In genomic region chr9:121074370-121075250, GRCh38 we compare ENCODE assay signal across 8 cellular contexts. TPM values are rescaled to one million over a fixed set of nuclear protein-coding genes. Genes with fewer than 3 reads are reported as not detected.
DNase-seq lines count a peak whose midpoint lies in the region; ATAC-seq lines count a peak whose summit lies in the region.

A gene with protein sequence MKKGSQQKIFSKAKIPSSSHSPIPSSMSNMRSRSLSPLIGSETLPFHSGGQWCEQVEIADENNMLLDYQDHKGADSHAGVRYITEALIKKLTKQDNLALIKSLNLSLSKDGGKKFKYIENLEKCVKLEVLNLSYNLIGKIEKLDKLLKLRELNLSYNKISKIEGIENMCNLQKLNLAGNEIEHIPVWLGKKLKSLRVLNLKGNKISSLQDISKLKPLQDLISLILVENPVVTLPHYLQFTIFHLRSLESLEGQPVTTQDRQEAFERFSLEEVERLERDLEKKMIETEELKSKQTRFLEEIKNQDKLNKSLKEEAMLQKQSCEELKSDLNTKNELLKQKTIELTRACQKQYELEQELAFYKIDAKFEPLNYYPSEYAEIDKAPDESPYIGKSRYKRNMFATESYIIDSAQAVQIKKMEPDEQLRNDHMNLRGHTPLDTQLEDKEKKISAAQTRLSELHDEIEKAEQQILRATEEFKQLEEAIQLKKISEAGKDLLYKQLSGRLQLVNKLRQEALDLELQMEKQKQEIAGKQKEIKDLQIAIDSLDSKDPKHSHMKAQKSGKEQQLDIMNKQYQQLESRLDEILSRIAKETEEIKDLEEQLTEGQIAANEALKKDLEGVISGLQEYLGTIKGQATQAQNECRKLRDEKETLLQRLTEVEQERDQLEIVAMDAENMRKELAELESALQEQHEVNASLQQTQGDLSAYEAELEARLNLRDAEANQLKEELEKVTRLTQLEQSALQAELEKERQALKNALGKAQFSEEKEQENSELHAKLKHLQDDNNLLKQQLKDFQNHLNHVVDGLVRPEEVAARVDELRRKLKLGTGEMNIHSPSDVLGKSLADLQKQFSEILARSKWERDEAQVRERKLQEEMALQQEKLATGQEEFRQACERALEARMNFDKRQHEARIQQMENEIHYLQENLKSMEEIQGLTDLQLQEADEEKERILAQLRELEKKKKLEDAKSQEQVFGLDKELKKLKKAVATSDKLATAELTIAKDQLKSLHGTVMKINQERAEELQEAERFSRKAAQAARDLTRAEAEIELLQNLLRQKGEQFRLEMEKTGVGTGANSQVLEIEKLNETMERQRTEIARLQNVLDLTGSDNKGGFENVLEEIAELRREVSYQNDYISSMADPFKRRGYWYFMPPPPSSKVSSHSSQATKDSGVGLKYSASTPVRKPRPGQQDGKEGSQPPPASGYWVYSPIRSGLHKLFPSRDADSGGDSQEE (N-terminal part only) (plus strand): TSS chr9:121074955. CDS start chr9:121088327, 13,372 bp downstream.

- DNase-seq in CMK (ENCODE audit: low read depth) = peak; percentile 56
- peak; percentile 87 for DNase-seq in HT1080 (ENCODE audit: low read depth)
- DNase-seq in NK-92 treated with Interleukin-12 subunit alpha and Interleukin-12 subunit beta, amount 100 ng/mL, for 24 hours (lab: John Stamatoyannopoulos, UW) = peak; percentile 81
- peak; percentile 56 to 71 for DNase-seq in activated CD8-positive, alpha-beta memory T cell treated with anti-CD3 and anti-CD28 coated beads for 1 hour (ENCODE audit: extremely low read depth in 1 of 2, low read depth in 1 of 2)
- DNase-seq in ecto neural progenitor cell (ENCODE audit: low spot score) = peak; percentile 94
- DNase-seq in lung microvascular endothelial cell (ENCODE audit: low read depth in 2 of 2) = peak; percentile 83 to 87
- DNase-seq in stimulated activated CD4-positive, alpha-beta T cell treated with anti-CD3 and anti-CD28 coated beads, TNF-alpha, amount 100 ng/mL, for 4 hours (ENCODE audit: low read depth in 3 of 3) = peak; percentile 73 to 75 (median 75)

- peak; percentile 63 for ATAC-seq in GM21360 (IDR thresholded peaks at IDR 0.05; ENCODE audit: unreplicated experiment)

RNA-seq across cellular contexts. Expression of the gene that starts here (rescaled TPM):
- total RNA-seq in HT1080 (2014; rRNA removed; shearing (Covaris generic)) = 6.1 and 8.1 TPM in 2 replicates
- polyA plus RNA-seq in HT1080 (2015; cell fraction: cytosol; rRNA removed) = 5.8 and 8.1 TPM in 2 replicates
- 16.3 and 17.5 TPM in 2 replicates for polyA plus RNA-seq in HT1080 (2015; cell fraction: nucleus; rRNA removed)
- 7.2 and 9.5 TPM in 2 replicates for total RNA-seq in lung microvascular endothelial cell

Comparison
In these comparisons a context has a peak if more than half of its experiments do, and no peak if none do; other contexts are left out.
1. Peak in every context shown above with its lines: DNase-seq and ATAC-seq.